40 cellular contexts compared by ENCODE assay signal in genomic region chrX:30262763-30263162, GRCh38. TPM values are rescaled to one million over a fixed set of nuclear protein-coding genes. Genes with fewer than 3 reads are reported as not detected.
"Had no signal": no experiment of that assay in that cellular context is flagged by ENCODE, and none has a peak within 500 bp of the region (broad histone marks: within the 10 kb centered on the region; RNA-seq: fewer than 3 reads in every experiment).

No MANE protein-coding gene starts in this region.

- H3K9me3 ChIP-seq: MG63 had no signal

- H3K27me3 ChIP-seq: MG63 had no signal

- H3K4me3 ChIP-seq: MG63 had no signal

- DNase-seq: Karpas-422, Kasumi-1, MG63, MM.1S, MV-4-11, NCI-H1048, NCI-H1092, NCI-H1092 treated with DMSO at 0.1 percent for 48 hours, NCI-H1105, NCI-H1105 treated with DMSO at 0.1 percent for 48 hours, NCI-H1417, NCI-H1417 treated with DMSO at 0.1 percent for 48 hours, NCI-H1436, NCI-H1436 treated with DMSO at 0.1 percent for 48 hours, NCI-H146, NCI-H1694, NCI-H1694 treated with DMSO at 0.1 percent for 48 hours, NCI-H187, NCI-H187 treated with DMSO at 0.1 percent for 48 hours, NCI-H1930, NCI-H2029, NCI-H2029 treated with DMSO at 0.1 percent for 48 hours, NCI-H2081, NCI-H2081 treated with DMSO at 0.1 percent for 48 hours, NCI-H2107, NCI-H2171, NCI-H2171 treated with DMSO at 0.1 percent for 48 hours, NCI-H2227 treated with DMSO at 0.1 percent for 48 hours, NCI-H226, NCI-H345, NCI-H446, NCI-H446 treated with DMSO at 0.1 percent for 48 hours, NCI-H510A, NCI-H510A treated with DMSO at 0.1 percent for 48 hours, NCI-H524, NCI-H524 treated with DMSO at 0.1 percent for 48 hours had no signal

- H3K36me3 ChIP-seq: MG63 had no signal

RNA-seq across cellular contexts. Expression of gene MAGEB1, which starts 15.8 kb away (rescaled TPM):
- total RNA-seq: LHCN-M2, M059J, MCF 10A, NCI-H460 had no signal

RNA-seq across cellular contexts. Expression of gene MAGEB4, which starts 21.0 kb away (rescaled TPM):
- total RNA-seq: LHCN-M2, M059J, MCF 10A, NCI-H460 had no signal

RNA-seq across cellular contexts. Expression of gene MAGEB3, which starts 32.3 kb away (rescaled TPM):
- total RNA-seq: LHCN-M2, MCF 10A, NCI-H460 had no signal

RNA-seq across cellular contexts. Expression of gene NR0B1, which starts 46.4 kb away (rescaled TPM):
- total RNA-seq: LHCN-M2, M059J, MCF 10A had no signal

RNA-seq across cellular contexts. Expression of gene MAGEB2, which starts 47.4 kb away (rescaled TPM):
- total RNA-seq: LHCN-M2, MCF 10A had no signal
